19 cellular contexts compared by ENCODE assay signal in genomic region chr17:65130829-65131228, GRCh38. TPM values are rescaled to one million over a fixed set of nuclear protein-coding genes. Genes with fewer than 3 reads are reported as not detected.
"Had no signal": no experiment of that assay in that cellular context is flagged by ENCODE, and none has a peak within 500 bp of the region (broad histone marks: within the 10 kb centered on the region; RNA-seq: fewer than 3 reads in every experiment).

No MANE protein-coding gene starts in this region.

- H3K4me3 Mint-ChIP-seq: activated CD4-positive, alpha-beta T cell treated with anti-CD3 and anti-CD28 coated beads, Interleukin-2, amount 10 ng/mL, durations not matched to agents 24 days and 14 days; activated naive CD4-positive, alpha-beta T cell treated with anti-CD3 and anti-CD28 coated beads, Interleukin-2, amount 10 ng/mL, durations not matched to agents 7 days and 5 days; brain; central memory CD8-positive, alpha-beta T cell; naive thymus-derived CD4-positive, alpha-beta T cell; stimulated activated naive CD8-positive, alpha-beta T cell treated with anti-CD3 and anti-CD28 coated beads, Interleukin-15, amount 100 ng/mL, for 72 hours; WTC11 had no signal

- H3K4me3 ChIP-seq: heart right ventricle, thoracic aorta had no signal

- H3K9me3 ChIP-seq: heart right ventricle, neutrophil, thoracic aorta had no signal

- ATAC-seq: heart right ventricle; naive thymus-derived CD4-positive, alpha-beta T cell; stimulated activated naive CD8-positive, alpha-beta T cell treated with anti-CD3 and anti-CD28 coated beads, Interleukin-15, amount 100 ng/mL, for 72 hours; WTC11 had no signal

- H3K36me3 Mint-ChIP-seq: activated naive CD4-positive, alpha-beta T cell treated with anti-CD3 and anti-CD28 coated beads, Interleukin-2, amount 10 ng/mL, durations not matched to agents 7 days and 5 days; brain; naive thymus-derived CD4-positive, alpha-beta T cell; WTC11 had no signal

- FAIRE-seq: frontal cortex, urothelium cell line had no signal

- H3K36me3 ChIP-seq: heart right ventricle, neutrophil, thoracic aorta had no signal

- H3K4me1 Mint-ChIP-seq: brain; central memory CD8-positive, alpha-beta T cell; WTC11 had no signal

- DNase-seq: activated CD4-positive, alpha-beta T cell treated with anti-CD3 and anti-CD28 coated beads, Interleukin-2, amount 10 ng/mL, durations not matched to agents 24 days and 14 days; activated naive CD4-positive, alpha-beta T cell treated with anti-CD3 and anti-CD28 coated beads, Interleukin-2, amount 10 ng/mL, durations not matched to agents 7 days and 5 days; amniotic stem cell; effector memory CD4-positive, alpha-beta T cell; heart right ventricle; islet precursor cell; midbrain; naive thymus-derived CD4-positive, alpha-beta T cell; retina; stimulated activated CD4-positive, alpha-beta T cell treated with anti-CD3 and anti-CD28 coated beads, Interleukin-4, amount 100 ng/mL, for 4 hours; stimulated activated naive CD8-positive, alpha-beta T cell treated with anti-CD3 and anti-CD28 coated beads, Interleukin-15, amount 100 ng/mL, for 72 hours had no signal

- H3K9me3 Mint-ChIP-seq: activated CD4-positive, alpha-beta T cell treated with anti-CD3 and anti-CD28 coated beads, Interleukin-2, amount 10 ng/mL, durations not matched to agents 24 days and 14 days; activated naive CD4-positive, alpha-beta T cell treated with anti-CD3 and anti-CD28 coated beads, Interleukin-2, amount 10 ng/mL, durations not matched to agents 7 days and 5 days; activated T-helper 2 cell treated with anti-CD3 and anti-CD28 coated beads, Interferon-gamma antibody, Interleukin-2, Interleukin-4, amounts not matched to agents 10 μg/mL and 5 μg/mL and 100 μg/mL, durations not matched to agents 14 hours and 24 hours and 36 hours; central memory CD8-positive, alpha-beta T cell; naive thymus-derived CD4-positive, alpha-beta T cell; stimulated activated naive CD8-positive, alpha-beta T cell treated with anti-CD3 and anti-CD28 coated beads, Interleukin-15, amount 100 ng/mL, for 72 hours; WTC11 had no signal

- H3K27ac Mint-ChIP-seq: activated CD4-positive, alpha-beta T cell treated with anti-CD3 and anti-CD28 coated beads, Interleukin-2, amount 10 ng/mL, durations not matched to agents 24 days and 14 days; activated naive CD4-positive, alpha-beta T cell treated with anti-CD3 and anti-CD28 coated beads, Interleukin-2, amount 10 ng/mL, durations not matched to agents 7 days and 5 days; activated T-helper 2 cell treated with anti-CD3 and anti-CD28 coated beads, Interferon-gamma antibody, Interleukin-2, Interleukin-4, amounts not matched to agents 10 μg/mL and 5 μg/mL and 100 μg/mL, durations not matched to agents 14 hours and 24 hours and 36 hours; brain; stimulated activated naive CD8-positive, alpha-beta T cell treated with anti-CD3 and anti-CD28 coated beads, Interleukin-15, amount 100 ng/mL, for 72 hours; WTC11 had no signal

- H3K27ac ChIP-seq: heart right ventricle, neutrophil, thoracic aorta had no signal

RNA-seq across cellular contexts. Expression of gene RGS9, which starts 6.3 kb away (rescaled TPM):
- polyA plus RNA-seq: naive thymus-derived CD4-positive, alpha-beta T cell had no signal
